Comparison of ENCODE assay signal across 20 cellular contexts in the genomic region with DNA sequence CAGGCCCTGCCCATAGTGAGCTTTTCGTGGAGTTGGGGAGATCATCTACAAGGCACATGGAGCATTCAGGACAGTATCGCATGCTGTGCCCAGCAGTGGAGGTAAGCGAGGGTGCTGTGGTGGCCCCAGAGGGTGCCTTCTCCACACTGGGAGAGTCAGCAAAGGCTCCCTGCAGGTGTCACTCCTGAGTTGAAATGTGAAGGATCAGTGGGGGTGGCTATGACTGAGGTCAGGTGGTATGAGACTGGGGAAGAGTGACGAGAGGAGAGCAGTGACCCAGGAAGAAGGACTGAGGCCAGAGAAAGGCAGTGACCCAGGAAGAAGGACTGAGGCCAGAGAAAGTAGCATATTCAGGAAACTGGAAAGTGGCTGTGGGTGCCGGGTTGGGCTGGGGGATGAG. TPM values are rescaled to one million over a fixed set of nuclear protein-coding genes. Genes with fewer than 3 reads are reported as not detected.
"Had no signal": no experiment of that assay in that cellular context is flagged by ENCODE, and none has a peak within 500 bp of the region (broad histone marks: within the 10 kb centered on the region; RNA-seq: fewer than 3 reads in every experiment).

No MANE protein-coding gene starts in this region.

- H3K9me3 ChIP-seq: right atrium auricular region, sigmoid colon had no signal

- H3K4me1 ChIP-seq: parathyroid adenoma, right atrium auricular region had no signal

- H3K4me3 ChIP-seq: lung, right atrium auricular region, sigmoid colon, skin epidermis had no signal

- H2AFZ ChIP-seq: parathyroid adenoma had no signal

- H3K36me3 ChIP-seq: right atrium auricular region, sigmoid colon had no signal

- DNase-seq: effector memory CD4-positive, alpha-beta T cell; foreskin keratinocyte; immature natural killer cell; left colon; left ventricle myocardium superior; naive thymus-derived CD4-positive, alpha-beta T cell; nephron progenitor cell; sigmoid colon; stimulated activated CD4-positive, alpha-beta T cell treated with anti-CD3 and anti-CD28 coated beads, Interleukin-2, amount 100 ng/mL, for 24 hours; stimulated activated CD4-positive, alpha-beta T cell treated with anti-CD3 and anti-CD28 coated beads, Interleukin-4, amount 100 ng/mL, for 4 hours; stimulated activated naive CD4-positive, alpha-beta T cell; trophoblast cell had no signal

- FAIRE-seq: keratinocyte had no signal

- H3K9ac ChIP-seq: parathyroid adenoma had no signal

- H3K27me3 ChIP-seq: right atrium auricular region, sigmoid colon had no signal

- H3K79me2 ChIP-seq: parathyroid adenoma had no signal

- H3K27ac ChIP-seq: epithelial cell of prostate, foreskin keratinocyte, parathyroid adenoma, right atrium auricular region, sigmoid colon, skin epidermis had no signal

RNA-seq across cellular contexts. Expression of gene SPAG17, which starts 53.0 kb away (rescaled TPM):
- total RNA-seq: left colon; left ventricle myocardium superior; mesenteric fat pad; naive thymus-derived CD4-positive, alpha-beta T cell; pulmonary artery endothelial cell; sigmoid colon had no signal
- polyA plus RNA-seq: immature natural killer cell; naive thymus-derived CD4-positive, alpha-beta T cell; sigmoid colon had no signal
